In genomic region chr4:89949782-89950387, GRCh38 we compare ENCODE assay signal across 1 cellular context.
TF ChIP-seq lines count a peak whose summit lies in the region.

No MANE protein-coding gene starts in this region.

TF ChIP-seq in GM23338, 12 proteins besides CTCF, POLR2A, EP300 and RAD21 (continued from another document):
- no peak for TF ChIP-seq JUNB (IDR thresholded peaks at IDR 0.05; ENCODE audit: unreplicated experiment)
- TF ChIP-seq REST (IDR thresholded peaks at IDR 0.05; ENCODE audit: unreplicated experiment): no peak
- no peak for TF ChIP-seq EZH2phosphoT487 (IDR thresholded peaks at IDR 0.05; ENCODE audit: unreplicated experiment)
- no peak for TF ChIP-seq CREB1 (CRISPR knock-in tag; IDR thresholded peaks at IDR 0.05; ENCODE audit: low read depth)
- TF ChIP-seq ZNF114 (CRISPR knock-in tag; IDR thresholded peaks at IDR 0.05): no peak
- no peak for TF ChIP-seq ETS1 (IDR thresholded peaks at IDR 0.05)
- no peak for TF ChIP-seq EZH2 (IDR thresholded peaks at IDR 0.05; ENCODE audit: low read depth, unreplicated experiment)
- no peak for TF ChIP-seq POLR2AphosphoS5 (IDR thresholded peaks at IDR 0.05; ENCODE audit: low read depth)
- TF ChIP-seq NANOG (IDR thresholded peaks at IDR 0.05; ENCODE audit: borderline replicate concordance): no peak
